ENCODE assay signal across 8 cellular contexts in the genomic region with DNA sequence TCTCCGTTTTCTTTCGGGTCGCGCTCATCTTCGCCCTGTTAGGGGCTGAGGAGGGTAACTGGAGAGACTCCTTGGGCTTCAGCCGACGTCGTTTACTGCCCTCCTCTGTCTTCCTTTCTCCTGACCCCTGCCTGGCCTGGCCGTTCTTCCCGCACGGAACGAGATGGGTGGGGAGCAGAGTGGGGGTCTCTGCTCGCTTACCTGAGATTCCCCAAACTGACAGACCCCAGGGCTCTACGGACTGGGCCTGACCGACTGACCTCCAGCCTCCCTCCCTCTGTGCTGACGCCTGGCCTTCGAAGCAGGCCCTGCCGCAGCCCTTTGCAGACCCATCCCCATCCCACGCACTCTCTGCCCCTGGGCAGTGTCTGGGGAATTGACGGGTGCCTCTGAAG. TPM values are rescaled to one million over a fixed set of nuclear protein-coding genes. Genes with fewer than 3 reads are reported as not detected.
DNase-seq lines count a peak whose midpoint lies in the region; ATAC-seq lines count a peak whose summit lies in the region.

No MANE protein-coding gene starts in this region.

- H3K36me3 Mint-ChIP-seq in activated naive CD4-positive, alpha-beta T cell treated with anti-CD3 and anti-CD28 coated beads, Interleukin-2, amount 10 ng/mL, durations not matched to agents 7 days and 5 days = peaks cover 29% of the 10 kb centered on the region
- peaks cover 6 to 11% of the 10 kb centered on the region in 2 donors for H3K36me3 Mint-ChIP-seq in naive B cell

- H3K4me3 ChIP-seq in SJSA1 = peak overlapping the region; percentile 66
- peak overlapping the region; percentile 71 for H3K4me3 ChIP-seq in endocrine pancreas (ENCODE audit: control insufficient read depth, insufficient read depth, low read length)

- CTCF ChIA-PET in activated naive CD4-positive, alpha-beta T cell treated with anti-CD3 and anti-CD28 coated beads, Interleukin-2, amount 10 ng/mL, durations not matched to agents 7 days and 5 days (lab: Charles Lee) = no interaction called here

- H3K4me3 Mint-ChIP-seq in activated naive CD4-positive, alpha-beta T cell treated with anti-CD3 and anti-CD28 coated beads, Interleukin-2, amount 10 ng/mL, durations not matched to agents 7 days and 5 days = peak overlapping the region; percentile 99
- peak overlapping the region; percentile 80 to 97 (median 94) for H3K4me3 Mint-ChIP-seq in naive B cell

- peaks cover 19% of the 10 kb centered on the region for H3K9me3 Mint-ChIP-seq in activated naive CD4-positive, alpha-beta T cell treated with anti-CD3 and anti-CD28 coated beads, Interleukin-2, amount 10 ng/mL, durations not matched to agents 7 days and 5 days
- H3K9me3 Mint-ChIP-seq in naive B cell = peaks cover 8 to 25% (median 16%) of the 10 kb centered on the region in 7 donors

- peaks cover 40% of the 10 kb centered on the region for H3K4me1 Mint-ChIP-seq in activated naive CD4-positive, alpha-beta T cell treated with anti-CD3 and anti-CD28 coated beads, Interleukin-2, amount 10 ng/mL, durations not matched to agents 7 days and 5 days
- peaks cover 21 to 31% (median 22%) of the 10 kb centered on the region in 3 donors for H3K4me1 Mint-ChIP-seq in naive B cell

- peaks cover 15% of the 10 kb centered on the region for H3K27me3 Mint-ChIP-seq in activated naive CD4-positive, alpha-beta T cell treated with anti-CD3 and anti-CD28 coated beads, Interleukin-2, amount 10 ng/mL, durations not matched to agents 7 days and 5 days
- no peaks in the 10 kb centered on the region for H3K27me3 Mint-ChIP-seq in naive B cell

- peak overlapping the region; percentile 90 for H3K27ac Mint-ChIP-seq in activated naive CD4-positive, alpha-beta T cell treated with anti-CD3 and anti-CD28 coated beads, Interleukin-2, amount 10 ng/mL, durations not matched to agents 7 days and 5 days
- peak overlapping the region; percentile 64 to 96 (median 92) for H3K27ac Mint-ChIP-seq in naive B cell

- H3K36me3 ChIP-seq in SJSA1 (peaks cover 21% of the 10 kb centered on the region; the same call in 1 of the 2 replicates), endocrine pancreas (ENCODE audit: control insufficient read depth, insufficient read depth, low read length) (no peaks in the 10 kb centered on the region)

- H3K4me1 ChIP-seq in SJSA1 (replicated peaks) (peaks cover 14% of the 10 kb centered on the region), endocrine pancreas (ENCODE audit: control insufficient read depth, insufficient read depth, low read length) (peaks cover 8% of the 10 kb centered on the region)

- no peaks in the 10 kb centered on the region for H3K27me3 ChIP-seq in SJSA1 (replicated peaks)
- H3K27me3 ChIP-seq in endocrine pancreas (ENCODE audit: control insufficient read depth, insufficient read depth, low read length) = no peaks in the 10 kb centered on the region

- H3K9me3 ChIP-seq in SJSA1 (replicated peaks) (no peaks in the 10 kb centered on the region), endocrine pancreas (ENCODE audit: control insufficient read depth, low read length) (no peaks in the 10 kb centered on the region)

- H3K27ac ChIP-seq in SJSA1 = peak overlapping the region; percentile 59

- no peak for DNase-seq in activated naive CD4-positive, alpha-beta T cell treated with anti-CD3 and anti-CD28 coated beads, Interleukin-2, amount 10 ng/mL, durations not matched to agents 7 days and 5 days
- DNase-seq in activated naive CD4-positive, alpha-beta T cell treated with anti-CD3 and anti-CD28 coated beads, Interleukin-2, amount 50 U/mL, for 16 hours = no peak
- DNase-seq in SJSA1 (ENCODE audit: low read depth in 1 of 2, low spot score in 2 of 2) (no peak), naive B cell (no peak), GF-D8 (lab: John Stamatoyannopoulos, UW) (no peak), NCI-H2107 treated with DMSO at 0.1 percent for 48 hours (lab: John Stamatoyannopoulos, UW; ENCODE audit: unreplicated experiment) (no peak)

- peak overlapping the region; percentile 92 for H3K9ac ChIP-seq in endocrine pancreas (ENCODE audit: control insufficient read depth, insufficient read depth, low read length)

- ATAC-seq in naive B cell (ENCODE audit: low read depth in 2 of 2) = no peak
- ATAC-seq in HG03521 (IDR thresholded peaks at IDR 0.05; ENCODE audit: unreplicated experiment) = no peak

RNA-seq across cellular contexts. Expression of a gene that starts 0.4 kb away (rescaled TPM):
- 22.7 and 32.7 TPM in 2 replicates for total RNA-seq in SJSA1 (2014; rRNA removed; shearing (Covaris generic))
- polyA plus RNA-seq in naive B cell (ENCODE audit: low read depth in 6 of 6) = 10 to 100 TPM; 16.0 to 27.5 (median 21.2) TPM

RNA-seq across cellular contexts. Expression of a gene that starts 46.1 kb away (rescaled TPM):
- 136 and 156 TPM in 2 replicates for total RNA-seq in SJSA1 (2014; rRNA removed; shearing (Covaris generic))
- 10 to 100 TPM in 4 of 6 donors, 1 to 10 TPM in 2; 9.1 to 22.1 (median 13.2) TPM for polyA plus RNA-seq in naive B cell (ENCODE audit: low read depth in 6 of 6)
